In the genomic region with DNA sequence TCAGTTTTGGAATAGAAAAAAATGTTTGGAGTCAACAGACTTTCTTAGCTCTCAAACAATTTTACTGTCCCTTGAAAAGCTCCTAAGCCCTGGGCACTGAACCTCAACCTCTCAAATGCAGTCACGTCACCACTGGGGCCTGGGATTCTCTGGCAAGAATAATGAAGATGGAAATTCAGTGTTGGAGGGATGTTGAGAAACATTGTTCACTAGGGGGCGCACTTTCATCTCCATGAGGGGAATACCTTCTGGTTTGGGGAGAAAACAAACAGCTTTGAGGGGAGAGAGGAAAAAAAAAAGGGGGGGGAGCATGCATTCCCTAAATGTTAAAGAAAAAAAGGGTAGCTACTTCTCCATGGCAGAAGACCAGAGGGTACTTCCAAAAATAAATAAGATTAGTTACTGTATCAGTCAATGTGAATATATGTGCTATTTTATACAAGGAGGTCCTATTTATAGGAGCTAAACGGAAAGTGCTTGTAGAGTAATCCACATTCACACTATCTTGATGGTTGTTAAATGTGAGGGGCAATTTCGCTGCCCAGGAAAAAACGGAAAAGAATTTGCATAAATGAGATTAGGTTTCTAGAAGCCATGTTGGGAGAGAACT, we compare ENCODE assay signal across 8 cellular contexts. TPM values are rescaled to one million over a fixed set of nuclear protein-coding genes. Genes with fewer than 3 reads are reported as not detected.
DNase-seq lines count a peak whose midpoint lies in the region; ATAC-seq and TF ChIP-seq lines count a peak whose summit lies in the region.

No MANE protein-coding gene starts in this region.

- H3K27me3 ChIP-seq in breast epithelium (no peaks in the 10 kb centered on the region), kidney epithelial cell (ENCODE audit: control insufficient read depth, insufficient read depth, low read length) (no peaks in the 10 kb centered on the region)

- DNase-seq in AG08396 (ENCODE audit: low spot score) (peak; percentile 76), NCI-H2029 treated with DMSO at 0.1 percent for 48 hours (lab: John Stamatoyannopoulos, UW) (peak; percentile 93), T1000 (lab: John Stamatoyannopoulos, UW) (peak; percentile 36), breast epithelium (ENCODE audit: low spot score in 2 of 2) (no peak), kidney epithelial cell (ENCODE audit: low read depth) (peak; percentile 32)
- peak; percentile 63 to 70 for DNase-seq in stimulated activated CD4-positive, alpha-beta T cell treated with anti-CD3 and anti-CD28 coated beads, Interleukin-2, amount 100 ng/mL, for 48 hours

- no peaks in the 10 kb centered on the region for H3K4me1 ChIP-seq in breast epithelium

- TF ChIP-seq POLR2A in breast epithelium (IDR thresholded peaks at IDR 0.05): no peak

- no peak overlapping the region for H3K27ac ChIP-seq in breast epithelium

- no peak overlapping the region for H3K4me3 ChIP-seq in breast epithelium
- H3K4me3 ChIP-seq in kidney epithelial cell (ENCODE audit: low read depth, low read length): no peak overlapping the region

- ATAC-seq in GM18867 (IDR thresholded peaks at IDR 0.05; ENCODE audit: unreplicated experiment) (peak; percentile 51), HG03439 (IDR thresholded peaks at IDR 0.05; ENCODE audit: unreplicated experiment) (no peak)

- no peaks in the 10 kb centered on the region for H3K9me3 ChIP-seq in breast epithelium

- intact Hi-C loops in breast epithelium (cut with DNase I; ENCODE audit: low total_unique reads): no loop called here

- TF ChIP-seq CTCF in breast epithelium (IDR thresholded peaks at IDR 0.05) (peak; percentile 25 to 64 (median 59)), kidney epithelial cell (IDR thresholded peaks at IDR 0.05; ENCODE audit: insufficient read depth, low read length, poor library complexity, severe bottlenecking) (peak; percentile 66)

- H3K36me3 ChIP-seq in breast epithelium (no peaks in the 10 kb centered on the region), kidney epithelial cell (ENCODE audit: control insufficient read depth, insufficient read depth, low read length) (no peaks in the 10 kb centered on the region)

RNA-seq across cellular contexts. Expression of a gene that starts 5.8 kb away (rescaled TPM):
- not detected for total RNA-seq in breast epithelium
- total RNA-seq in kidney epithelial cell: not detected in 2 replicates

RNA-seq across cellular contexts. Expression of a gene that starts 34.6 kb away (rescaled TPM):
- total RNA-seq in breast epithelium (10 to 100 TPM; 14.6 to 28.0 (median 16.1) TPM), kidney epithelial cell (12.1 and 12.5 TPM in 2 replicates)

Comparison
In these comparisons a context has a peak if more than half of its experiments do, and no peak if none do; other contexts are left out.
1. DNase-seq: peak in AG08396 (single experiment), NCI-H2029 treated with DMSO at 0.1 percent for 48 hours (single experiment), T1000 (single experiment), kidney epithelial cell (single experiment) and stimulated activated CD4-positive, alpha-beta T cell treated with anti-CD3 and anti-CD28 coated beads, Interleukin-2, amount 100 ng/mL, for 48 hours (2 of 2); none in breast epithelium (0 of 2).